1 cellular context compared by ENCODE assay signal in genomic region chr2:187545238-187545751, GRCh38.
TF ChIP-seq lines count a peak whose summit lies in the region.

No MANE protein-coding gene starts in this region.

TF ChIP-seq in HepG2, 621 proteins besides CTCF, POLR2A, EP300 and RAD21:
- TF ChIP-seq SSRP1 (CRISPR knock-in tag; IDR thresholded peaks at IDR 0.05) (no peak), GATAD2A (CRISPR knock-in tag; IDR thresholded peaks at IDR 0.05) (peak; percentile 44), FOXP1 (IDR thresholded peaks at IDR 0.05) (no peak), FOXP1 (CRISPR knock-in tag; IDR thresholded peaks at IDR 0.05) (peak; percentile 36; the same call in 1 of the 2 replicates), TAF15 (IDR thresholded peaks at IDR 0.05; ENCODE audit: low read depth, low read length, poor library complexity, severe bottlenecking) (no peak), ZNF503 (CRISPR knock-in tag; IDR thresholded peaks at IDR 0.05) (0 out of 2 replicates have a peak, but pooled peaks have one; percentile 39), CENPT (CRISPR knock-in tag; IDR thresholded peaks at IDR 0.05; ENCODE audit: low read depth) (no peak), RFX3 (CRISPR knock-in tag; IDR thresholded peaks at IDR 0.05) (no peak), NFIC (IDR thresholded peaks at IDR 0.05; ENCODE audit: low read length) (peak; percentile 51; the same call in 1 of the 2 replicates), THAP8 (CRISPR knock-in tag; IDR thresholded peaks at IDR 0.05; ENCODE audit: borderline replicate concordance) (no peak), PAXIP1 (CRISPR knock-in tag; conservative IDR thresholded peaks at IDR 0.05) (peak; percentile 10; the same call in 1 of the 2 replicates), ZBED4 (CRISPR knock-in tag; IDR thresholded peaks at IDR 0.05; ENCODE audit: borderline replicate concordance) (no peak), HMG20B (CRISPR knock-in tag; conservative IDR thresholded peaks at IDR 0.05) (no peak), RAD51 (IDR thresholded peaks at IDR 0.05; ENCODE audit: borderline replicate concordance) (no peak), ONECUT2 (CRISPR knock-in tag; IDR thresholded peaks at IDR 0.05) (peak; percentile 50; the same call in 1 of the 2 replicates), SIN3A (IDR thresholded peaks at IDR 0.05; ENCODE audit: borderline replicate concordance, low read depth, low read length) (no peak), ZBTB26 (CRISPR knock-in tag; IDR thresholded peaks at IDR 0.05; ENCODE audit: borderline replicate concordance) (no peak), TCF7 (IDR thresholded peaks at IDR 0.05; ENCODE audit: low read depth) (no peak), ZFP91 (CRISPR knock-in tag; IDR thresholded peaks at IDR 0.05; ENCODE audit: borderline replicate concordance) (no peak), HMG20A (CRISPR knock-in tag; IDR thresholded peaks at IDR 0.05; ENCODE audit: borderline replicate concordance) (peak; percentile 33; the same call in 1 of the 2 replicates), GABPA (IDR thresholded peaks at IDR 0.05; ENCODE audit: low read depth, low read length) (no peak), GABPA (CRISPR knock-in tag; IDR thresholded peaks at IDR 0.05; ENCODE audit: low read depth) (no peak), DMTF1 (CRISPR knock-in tag; IDR thresholded peaks at IDR 0.05) (no peak), SAP130 (CRISPR knock-in tag; IDR thresholded peaks at IDR 0.05; ENCODE audit: low read depth) (0 out of 2 replicates have a peak, but pooled peaks have one; percentile 14), RBM22 (optimal IDR thresholded peaks at IDR 0.05; ENCODE audit: low read length) (no peak), CHD2 (IDR thresholded peaks at IDR 0.05; ENCODE audit: low read depth, low read length) (no peak), THAP9 (CRISPR knock-in tag; IDR thresholded peaks at IDR 0.05; ENCODE audit: borderline replicate concordance) (no peak), RARA (CRISPR knock-in tag; IDR thresholded peaks at IDR 0.05) (peak; percentile 37; the same call in 1 of the 2 replicates)
